ENCODE assay signal across 8 cellular contexts in the genomic region with DNA sequence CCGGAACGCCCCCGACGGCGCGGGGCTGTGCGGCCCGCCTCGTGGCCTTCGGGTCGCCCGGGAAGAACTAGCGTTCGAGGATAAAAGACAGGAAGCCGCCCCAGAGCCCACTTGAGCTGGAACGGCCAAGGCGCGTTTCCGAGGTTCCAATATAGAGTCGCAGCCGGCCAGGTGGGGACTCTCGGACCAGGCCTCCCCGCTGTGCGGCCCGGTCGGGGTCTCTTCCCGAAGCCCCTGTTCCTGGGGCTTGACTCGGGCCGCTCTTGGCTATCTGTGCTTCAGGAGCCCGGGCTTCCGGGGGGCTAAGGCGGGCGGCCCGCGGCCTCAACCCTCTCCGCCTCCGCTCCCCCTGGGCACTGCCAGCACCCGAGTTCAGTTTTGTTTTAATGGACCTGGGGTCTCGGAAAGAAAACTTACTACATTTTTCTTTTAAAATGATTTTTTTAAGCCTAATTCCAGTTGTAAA.
DNase-seq lines count a peak whose midpoint lies in the region; ATAC-seq and TF ChIP-seq lines count a peak whose summit lies in the region.

No MANE protein-coding gene starts in this region.

- ATAC-seq in natural killer cell (no peak), GM18861 (IDR thresholded peaks at IDR 0.05; ENCODE audit: unreplicated experiment) (no peak)

- intact Hi-C loops in natural killer cell (cut with micrococcal nuclease): loop anchor here (5.0 kb wide), 1 partner anchor 92 kb away; no protein-coding TSS in a partner anchor

- peak overlapping the region; percentile 82 for H3K4me3 Mint-ChIP-seq in natural killer cell

- DNase-seq in BJ (ENCODE audit: low read depth): no peak
- DNase-seq in cardiac fibroblast (ENCODE audit: low read depth in 2 of 2): no peak
- no peak for DNase-seq in natural killer cell
- DNase-seq in GM19238 (ENCODE audit: insufficient read length, low spot score): no peak
- DNase-seq in DMS53 (lab: John Stamatoyannopoulos, UW): no peak
- DNase-seq in hippocampal formation (lab: John Stamatoyannopoulos, UW): no peak

- no peak overlapping the region for H3K27ac ChIP-seq in HUES6 (ENCODE audit: low read depth, low read length)

- H3K36me3 ChIP-seq in BJ (ENCODE audit: control insufficient read depth, insufficient read depth, low read length) (peaks cover 5% of the 10 kb centered on the region), HUES6 (ENCODE audit: control insufficient read depth, insufficient read depth, low read length) (no peaks in the 10 kb centered on the region)

- TF ChIP-seq CTCF in BJ (IDR thresholded peaks at IDR 0.05; ENCODE audit: insufficient read depth, low read depth, low read length) (0 out of 2 replicates have a peak, but pooled peaks have one; percentile 0), cardiac fibroblast (IDR thresholded peaks at IDR 0.05; ENCODE audit: low read depth, low read length) (no peak), natural killer cell (IDR thresholded peaks at IDR 0.05) (peak; percentile 44)

- H3K9me3 ChIP-seq in HUES6 (ENCODE audit: control insufficient read depth, insufficient read depth, low read depth, low read length): no peaks in the 10 kb centered on the region

- no peaks in the 10 kb centered on the region for H3K27me3 ChIP-seq in BJ (ENCODE audit: control insufficient read depth, insufficient read depth, low read length)
- H3K27me3 ChIP-seq in HUES6 (ENCODE audit: control insufficient read depth, insufficient read depth, low read length): peaks cover 92% of the 10 kb centered on the region

- H3K9me3 Mint-ChIP-seq in natural killer cell: no peaks in the 10 kb centered on the region

- POLR2A ChIA-PET in BJ (lab: Charles Lee): interaction anchor here (0.5 to 0.6 kb wide), 2 partner anchors 613 to 751 kb away, joined by 3 read pairs; no protein-coding TSS in a partner anchor

- CTCF ChIA-PET in BJ (lab: Yijun Ruan, JAX): interaction anchor here (0.8 to 3.4 kb wide), 26 partner anchors 10 to 1050 kb away, joined by 3 to 12 read pairs (median 4); no protein-coding TSS in a partner anchor

- peak overlapping the region in 1 of 2 donors; percentile 87 for H3K27ac Mint-ChIP-seq in natural killer cell

- peaks cover 13% of the 10 kb centered on the region for H3K4me1 ChIP-seq in HUES6 (ENCODE audit: control insufficient read depth, insufficient read depth, low read length)

- no peak overlapping the region for H3K9ac ChIP-seq in HUES6 (ENCODE audit: low read length)

- H3K4me1 Mint-ChIP-seq in natural killer cell: peaks cover 23 to 45% of the 10 kb centered on the region in 2 donors

- H3K27me3 Mint-ChIP-seq in natural killer cell (ENCODE audit: low read depth in 2 of 2): no peaks in the 10 kb centered on the region

- no peaks in the 10 kb centered on the region for H3K36me3 Mint-ChIP-seq in natural killer cell

- H3K4me3 ChIP-seq in BJ (ENCODE audit: low read depth, low read length) (peak overlapping the region; percentile 61), HUES6 (ENCODE audit: low read depth, low read length) (peak overlapping the region; percentile 73), cardiac fibroblast (replicated peaks in 1 of 2; ENCODE audit: low read depth in 2 of 2, low read length in 2 of 2) (peak overlapping the region; percentile 28 to 70)
